In the genomic region with DNA sequence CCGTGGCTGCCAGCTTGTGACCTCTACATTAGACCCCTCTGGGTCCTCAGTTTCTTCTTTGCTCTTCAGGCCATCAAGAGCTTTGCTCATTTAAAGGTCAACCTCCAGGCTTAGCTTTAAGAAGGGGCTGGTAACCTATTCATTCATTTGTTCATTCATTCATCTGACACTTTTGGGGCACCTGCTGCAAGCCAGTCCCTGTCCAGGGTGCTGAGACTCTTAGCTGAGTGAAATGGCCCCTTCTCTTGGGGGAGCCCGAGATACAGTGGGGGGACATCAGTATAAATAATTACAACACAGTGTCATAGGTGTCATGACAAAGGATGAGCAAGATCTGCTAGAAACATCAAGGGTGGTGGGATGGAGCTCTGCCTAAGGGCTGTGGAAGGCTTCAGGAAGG, we compare ENCODE assay signal across 2 cellular contexts.
TF ChIP-seq lines count a peak whose summit lies in the region.

No MANE protein-coding gene starts in this region.

TF ChIP-seq in A549, 52 proteins besides CTCF, POLR2A, EP300 and RAD21 (continued from another document):
- TF ChIP-seq, protein P1, sequence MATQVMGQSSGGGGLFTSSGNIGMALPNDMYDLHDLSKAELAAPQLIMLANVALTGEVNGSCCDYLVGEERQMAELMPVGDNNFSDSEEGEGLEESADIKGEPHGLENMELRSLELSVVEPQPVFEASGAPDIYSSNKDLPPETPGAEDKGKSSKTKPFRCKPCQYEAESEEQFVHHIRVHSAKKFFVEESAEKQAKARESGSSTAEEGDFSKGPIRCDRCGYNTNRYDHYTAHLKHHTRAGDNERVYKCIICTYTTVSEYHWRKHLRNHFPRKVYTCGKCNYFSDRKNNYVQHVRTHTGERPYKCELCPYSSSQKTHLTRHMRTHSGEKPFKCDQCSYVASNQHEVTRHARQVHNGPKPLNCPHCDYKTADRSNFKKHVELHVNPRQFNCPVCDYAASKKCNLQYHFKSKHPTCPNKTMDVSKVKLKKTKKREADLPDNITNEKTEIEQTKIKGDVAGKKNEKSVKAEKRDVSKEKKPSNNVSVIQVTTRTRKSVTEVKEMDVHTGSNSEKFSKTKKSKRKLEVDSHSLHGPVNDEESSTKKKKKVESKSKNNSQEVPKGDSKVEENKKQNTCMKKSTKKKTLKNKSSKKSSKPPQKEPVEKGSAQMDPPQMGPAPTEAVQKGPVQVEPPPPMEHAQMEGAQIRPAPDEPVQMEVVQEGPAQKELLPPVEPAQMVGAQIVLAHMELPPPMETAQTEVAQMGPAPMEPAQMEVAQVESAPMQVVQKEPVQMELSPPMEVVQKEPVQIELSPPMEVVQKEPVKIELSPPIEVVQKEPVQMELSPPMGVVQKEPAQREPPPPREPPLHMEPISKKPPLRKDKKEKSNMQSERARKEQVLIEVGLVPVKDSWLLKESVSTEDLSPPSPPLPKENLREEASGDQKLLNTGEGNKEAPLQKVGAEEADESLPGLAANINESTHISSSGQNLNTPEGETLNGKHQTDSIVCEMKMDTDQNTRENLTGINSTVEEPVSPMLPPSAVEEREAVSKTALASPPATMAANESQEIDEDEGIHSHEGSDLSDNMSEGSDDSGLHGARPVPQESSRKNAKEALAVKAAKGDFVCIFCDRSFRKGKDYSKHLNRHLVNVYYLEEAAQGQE (IDR thresholded peaks at IDR 0.05): peak; percentile 81
TF ChIP-seq in A549: peak in this region for 1.

TF ChIP-seq in GM23338, 12 proteins besides CTCF, POLR2A, EP300 and RAD21 (continued from another document):
- TF ChIP-seq, protein P1 (IDR thresholded peaks at IDR 0.05; ENCODE audit: unreplicated experiment): peak; percentile 70
TF ChIP-seq in GM23338: peak in this region for 1.
